In genomic region chr22:35683560-35683959, GRCh38 we compare ENCODE assay signal across 1 cellular context.
TF ChIP-seq lines count a peak whose summit lies in the region.

No MANE protein-coding gene starts in this region.

TF ChIP-seq in K562, 482 proteins besides CTCF, POLR2A, EP300 and RAD21:
- TF ChIP-seq HOMEZ (CRISPR knock-in tag; IDR thresholded peaks at IDR 0.05), result no peak
- no peak for TF ChIP-seq ZBTB34 (CRISPR knock-in tag; IDR thresholded peaks at IDR 0.05)
- TF ChIP-seq ZNF175 (CRISPR knock-in tag; IDR thresholded peaks at IDR 0.05; ENCODE audit: low read depth), result no peak
- TF ChIP-seq CSDE1 (IDR thresholded peaks at IDR 0.05), result no peak
- TF ChIP-seq, protein P1, sequence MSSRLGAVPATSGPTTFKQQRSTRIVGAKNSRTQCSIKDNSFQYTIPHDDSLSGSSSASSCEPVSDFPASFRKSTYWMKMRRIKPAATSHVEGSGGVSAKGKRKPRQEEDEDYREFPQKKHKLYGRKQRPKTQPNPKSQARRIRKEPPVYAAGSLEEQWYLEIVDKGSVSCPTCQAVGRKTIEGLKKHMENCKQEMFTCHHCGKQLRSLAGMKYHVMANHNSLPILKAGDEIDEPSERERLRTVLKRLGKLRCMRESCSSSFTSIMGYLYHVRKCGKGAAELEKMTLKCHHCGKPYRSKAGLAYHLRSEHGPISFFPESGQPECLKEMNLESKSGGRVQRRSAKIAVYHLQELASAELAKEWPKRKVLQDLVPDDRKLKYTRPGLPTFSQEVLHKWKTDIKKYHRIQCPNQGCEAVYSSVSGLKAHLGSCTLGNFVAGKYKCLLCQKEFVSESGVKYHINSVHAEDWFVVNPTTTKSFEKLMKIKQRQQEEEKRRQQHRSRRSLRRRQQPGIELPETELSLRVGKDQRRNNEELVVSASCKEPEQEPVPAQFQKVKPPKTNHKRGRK (tag; IDR thresholded peaks at IDR 0.05), result peak; percentile 90
- no peak for TF ChIP-seq HLTF (IDR thresholded peaks at IDR 0.05)
- TF ChIP-seq, protein P2, sequence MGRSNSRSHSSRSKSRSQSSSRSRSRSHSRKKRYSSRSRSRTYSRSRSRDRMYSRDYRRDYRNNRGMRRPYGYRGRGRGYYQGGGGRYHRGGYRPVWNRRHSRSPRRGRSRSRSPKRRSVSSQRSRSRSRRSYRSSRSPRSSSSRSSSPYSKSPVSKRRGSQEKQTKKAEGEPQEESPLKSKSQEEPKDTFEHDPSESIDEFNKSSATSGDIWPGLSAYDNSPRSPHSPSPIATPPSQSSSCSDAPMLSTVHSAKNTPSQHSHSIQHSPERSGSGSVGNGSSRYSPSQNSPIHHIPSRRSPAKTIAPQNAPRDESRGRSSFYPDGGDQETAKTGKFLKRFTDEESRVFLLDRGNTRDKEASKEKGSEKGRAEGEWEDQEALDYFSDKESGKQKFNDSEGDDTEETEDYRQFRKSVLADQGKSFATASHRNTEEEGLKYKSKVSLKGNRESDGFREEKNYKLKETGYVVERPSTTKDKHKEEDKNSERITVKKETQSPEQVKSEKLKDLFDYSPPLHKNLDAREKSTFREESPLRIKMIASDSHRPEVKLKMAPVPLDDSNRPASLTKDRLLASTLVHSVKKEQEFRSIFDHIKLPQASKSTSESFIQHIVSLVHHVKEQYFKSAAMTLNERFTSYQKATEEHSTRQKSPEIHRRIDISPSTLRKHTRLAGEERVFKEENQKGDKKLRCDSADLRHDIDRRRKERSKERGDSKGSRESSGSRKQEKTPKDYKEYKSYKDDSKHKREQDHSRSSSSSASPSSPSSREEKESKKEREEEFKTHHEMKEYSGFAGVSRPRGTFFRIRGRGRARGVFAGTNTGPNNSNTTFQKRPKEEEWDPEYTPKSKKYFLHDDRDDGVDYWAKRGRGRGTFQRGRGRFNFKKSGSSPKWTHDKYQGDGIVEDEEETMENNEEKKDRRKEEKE (IDR thresholded peaks at IDR 0.05; ENCODE audit: borderline replicate concordance in 1 of 2, control insufficient read depth in 1 of 2, low read depth in 2 of 2, low read length in 1 of 2), result no peak
- TF ChIP-seq LARP7 (IDR thresholded peaks at IDR 0.05), result no peak
